ENCODE assay signal across 16 cellular contexts in genomic region chr3:189121088-189121487, GRCh38. TPM values are rescaled to one million over a fixed set of nuclear protein-coding genes. Genes with fewer than 3 reads are reported as not detected.
DNase-seq lines count a peak whose midpoint lies in the region; TF ChIP-seq lines count a peak whose summit lies in the region.
"Had no signal": no experiment of that assay in that cellular context is flagged by ENCODE, and none has a peak within 500 bp of the region (broad histone marks: within the 10 kb centered on the region; RNA-seq: fewer than 3 reads in every experiment).

No MANE protein-coding gene starts in this region.

- H3K4me3 Mint-ChIP-seq in activated naive CD8-positive, alpha-beta T cell treated with anti-CD3 and anti-CD28 coated beads for 36 hours: peak overlapping the region; percentile 22
- no peak overlapping the region for H3K4me3 Mint-ChIP-seq in activated naive CD4-positive, alpha-beta T cell treated with anti-CD3 and anti-CD28 coated beads, Interleukin-2, amount 10 ng/mL, durations not matched to agents 7 days and 5 days
- H3K4me3 Mint-ChIP-seq: activated naive CD4-positive, alpha-beta T cell treated with anti-CD3 and anti-CD28 coated beads, Interleukin-2, amount 50 U/mL, for 24 hours; WTC11 had no signal

- peak; percentile 4 for DNase-seq in CD1c-positive myeloid dendritic cell (ENCODE audit: extremely low spot score)
- DNase-seq in activated naive CD8-positive, alpha-beta T cell treated with anti-CD3 and anti-CD28 coated beads for 36 hours: no peak
- peak; percentile 42 for DNase-seq in osteoblast (ENCODE audit: insufficient read length, low spot score, missing footprints)
- DNase-seq in A673 (ENCODE audit: low spot score): no peak
- DNase-seq in NCI-H1417 treated with DMSO at 0.1 percent for 48 hours (lab: John Stamatoyannopoulos, UW): no peak
- no peak for DNase-seq in RPMI8226
- DNase-seq in activated naive CD4-positive, alpha-beta T cell treated with anti-CD3 and anti-CD28 coated beads, Interleukin-2, amount 10 ng/mL, durations not matched to agents 7 days and 5 days: no peak
- DNase-seq: hippocampal formation, MG63, NCI-H2029 treated with DMSO at 0.1 percent for 48 hours, NCI-H524 treated with DMSO at 0.1 percent for 48 hours had no signal

- no peaks in the 10 kb centered on the region for H4K20me1 ChIP-seq in osteoblast (ENCODE audit: insufficient read depth, low read length)
- H4K20me1 ChIP-seq: BLaER1 had no signal

- BruUV-seq in A673 (replicated peaks; lab: Mats Ljungman, UMichigan): no TSS peak

- H3K36me3 Mint-ChIP-seq in activated naive CD8-positive, alpha-beta T cell treated with anti-CD3 and anti-CD28 coated beads for 36 hours: peaks cover 13% of the 10 kb centered on the region
- H3K36me3 Mint-ChIP-seq in activated naive CD4-positive, alpha-beta T cell treated with anti-CD3 and anti-CD28 coated beads, Interleukin-2, amount 10 ng/mL, durations not matched to agents 7 days and 5 days: peaks cover 16% of the 10 kb centered on the region

- H2AFZ ChIP-seq in osteoblast (ENCODE audit: low read length): peak overlapping the region; percentile 89

- H3K4me1 ChIP-seq in osteoblast (ENCODE audit: insufficient read depth, low read length) (peaks cover 13% of the 10 kb centered on the region), A673 (ENCODE audit: insufficient read depth, low read length, poor library complexity, severe bottlenecking) (no peaks in the 10 kb centered on the region)
- H3K4me1 ChIP-seq: BLaER1 had no signal

- H3K36me3 ChIP-seq in KOPT-K1 (ENCODE audit: insufficient read depth, low read length) (no peaks in the 10 kb centered on the region), osteoblast (ENCODE audit: insufficient read depth, low read length) (no peaks in the 10 kb centered on the region), A673 (ENCODE audit: insufficient read depth, low read length, poor library complexity, severe bottlenecking) (no peaks in the 10 kb centered on the region)
- H3K36me3 ChIP-seq: BLaER1, MG63 had no signal

- H3K4me1 Mint-ChIP-seq in activated naive CD8-positive, alpha-beta T cell treated with anti-CD3 and anti-CD28 coated beads for 36 hours: peaks cover 2% of the 10 kb centered on the region
- peaks cover 14% of the 10 kb centered on the region for H3K4me1 Mint-ChIP-seq in activated naive CD4-positive, alpha-beta T cell treated with anti-CD3 and anti-CD28 coated beads, Interleukin-2, amount 10 ng/mL, durations not matched to agents 7 days and 5 days
- H3K4me1 Mint-ChIP-seq: activated naive CD4-positive, alpha-beta T cell treated with anti-CD3 and anti-CD28 coated beads, Interleukin-2, amount 50 U/mL, for 24 hours had no signal

- H3K27me3 ChIP-seq in osteoblast (ENCODE audit: insufficient read depth, low read length): no peaks in the 10 kb centered on the region
- no peaks in the 10 kb centered on the region for H3K27me3 ChIP-seq in A673 (replicated peaks; ENCODE audit: insufficient read depth, low read depth, low read length, poor library complexity)
- H3K27me3 ChIP-seq: BLaER1, MG63 had no signal

- H3K9me3 ChIP-seq in KOPT-K1 (ENCODE audit: insufficient read depth, low read length, poor library complexity, severe bottlenecking) (peaks cover 22% of the 10 kb centered on the region), osteoblast (ENCODE audit: low read depth, low read length) (no peaks in the 10 kb centered on the region), A673 (ENCODE audit: low read depth, low read length, poor library complexity, severe bottlenecking) (no peaks in the 10 kb centered on the region)
- H3K9me3 ChIP-seq: MG63 had no signal

- intact Hi-C loops in A673 (cut with micrococcal nuclease; ENCODE audit: unreplicated experiment): no loop called here

- POLR2A ChIA-PET in A673 (lab: Charles Lee; ENCODE audit: low non-redundant PET): no interaction called here

- H3K4me2 ChIP-seq in osteoblast (ENCODE audit: insufficient read depth, low read length): no peak overlapping the region
- H3K4me2 ChIP-seq: BLaER1 had no signal

- no peaks in the 10 kb centered on the region for H3K79me2 ChIP-seq in osteoblast (ENCODE audit: insufficient read depth, low read length)

- H3K4me3 ChIP-seq in osteoblast (ENCODE audit: insufficient read depth, low read length) (no peak overlapping the region), A673 (ENCODE audit: low read depth, low read length, poor library complexity, severe bottlenecking) (no peak overlapping the region)
- H3K4me3 ChIP-seq: BLaER1, MG63 had no signal

- peaks cover 12% of the 10 kb centered on the region for H3K9me3 Mint-ChIP-seq in activated naive CD8-positive, alpha-beta T cell treated with anti-CD3 and anti-CD28 coated beads for 36 hours
- peaks cover 25% of the 10 kb centered on the region for H3K9me3 Mint-ChIP-seq in activated naive CD4-positive, alpha-beta T cell treated with anti-CD3 and anti-CD28 coated beads, Interleukin-2, amount 10 ng/mL, durations not matched to agents 7 days and 5 days
- H3K9me3 Mint-ChIP-seq: activated naive CD4-positive, alpha-beta T cell treated with anti-CD3 and anti-CD28 coated beads, Interleukin-2, amount 50 U/mL, for 24 hours had no signal

- CTCF ChIA-PET in A673 (lab: Charles Lee): no interaction called here
- CTCF ChIA-PET in activated naive CD4-positive, alpha-beta T cell treated with anti-CD3 and anti-CD28 coated beads, Interleukin-2, amount 10 ng/mL, durations not matched to agents 7 days and 5 days (lab: Charles Lee): interaction anchor here (1.3 kb wide), 1 partner anchor 11 kb away, joined by 3 read pairs; no protein-coding TSS in a partner anchor

- TF ChIP-seq CTCF in osteoblast (IDR thresholded peaks at IDR 0.05; ENCODE audit: extremely low read depth, low read depth, low read length) (no peak), A673 (conservative IDR thresholded peaks at IDR 0.05; ENCODE audit: low read depth, low read length) (no peak)

- H3K27ac ChIP-seq in KOPT-K1 (ENCODE audit: low read depth, low read length, poor library complexity, severe bottlenecking): peak overlapping the region; percentile 13
- H3K27ac ChIP-seq in osteoblast (ENCODE audit: low read depth, low read length): no peak overlapping the region
- H3K27ac ChIP-seq in A673 (ENCODE audit: low read depth, low read length, poor library complexity, severe bottlenecking): no peak overlapping the region
- H3K27ac ChIP-seq: BLaER1 had no signal

- H3K27ac Mint-ChIP-seq in activated naive CD8-positive, alpha-beta T cell treated with anti-CD3 and anti-CD28 coated beads for 36 hours: no peak overlapping the region
- H3K27ac Mint-ChIP-seq in activated naive CD4-positive, alpha-beta T cell treated with anti-CD3 and anti-CD28 coated beads, Interleukin-2, amount 10 ng/mL, durations not matched to agents 7 days and 5 days: no peak overlapping the region
- H3K27ac Mint-ChIP-seq: activated naive CD4-positive, alpha-beta T cell treated with anti-CD3 and anti-CD28 coated beads, Interleukin-2, amount 50 U/mL, for 24 hours; WTC11 had no signal

- H3K27me3 Mint-ChIP-seq in activated naive CD8-positive, alpha-beta T cell treated with anti-CD3 and anti-CD28 coated beads for 36 hours: no peaks in the 10 kb centered on the region
- H3K27me3 Mint-ChIP-seq in activated naive CD4-positive, alpha-beta T cell treated with anti-CD3 and anti-CD28 coated beads, Interleukin-2, amount 10 ng/mL, durations not matched to agents 7 days and 5 days: no peaks in the 10 kb centered on the region
- H3K27me3 Mint-ChIP-seq: activated naive CD4-positive, alpha-beta T cell treated with anti-CD3 and anti-CD28 coated beads, Interleukin-2, amount 50 U/mL, for 24 hours had no signal

RNA-seq across cellular contexts. Expression of gene TPRG1, which starts 50.7 kb away (rescaled TPM):
- total RNA-seq in activated naive CD8-positive, alpha-beta T cell treated with anti-CD3 and anti-CD28 coated beads for 36 hours: 1 to 10 TPM; 1.1 TPM
- total RNA-seq in osteoblast (3.5 and 6.5 TPM in 2 replicates), A673 (2021) (1.0 and 1.6 TPM in 2 replicates)
- total RNA-seq: HT-29 had no signal

Comparison
In these comparisons a context has a peak if more than half of its experiments do, and no peak if none do; other contexts are left out.
1. DNase-seq: peak in CD1c-positive myeloid dendritic cell (single experiment) and osteoblast (single experiment); none in activated naive CD8-positive, alpha-beta T cell treated with anti-CD3 and anti-CD28 coated beads for 36 hours (single experiment), A673 (single experiment), NCI-H1417 treated with DMSO at 0.1 percent for 48 hours (single experiment), RPMI8226 (single experiment) and activated naive CD4-positive, alpha-beta T cell treated with anti-CD3 and anti-CD28 coated beads, Interleukin-2, amount 10 ng/mL, durations not matched to agents 7 days and 5 days (single experiment).